Comparison of ENCODE assay signal across 1 cellular context in the genomic region with DNA sequence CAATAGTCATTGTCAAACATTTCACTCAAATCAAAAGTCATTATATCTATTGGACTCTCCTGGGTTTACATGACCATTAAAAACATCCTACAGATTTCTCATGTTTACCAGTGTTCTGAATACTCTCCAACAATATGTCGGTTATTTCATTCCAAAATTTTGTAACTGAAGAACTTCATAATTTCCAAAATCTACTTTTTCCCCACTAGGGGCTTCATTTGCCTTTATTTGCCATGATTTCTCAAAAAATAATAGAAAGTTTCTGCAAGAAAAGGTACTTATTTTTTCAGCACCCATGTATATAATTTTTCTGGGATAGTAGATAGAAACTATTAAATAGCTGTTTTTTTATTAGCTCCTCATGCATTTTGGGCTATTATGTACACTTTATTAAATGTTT.
TF ChIP-seq lines count a peak whose summit lies in the region.

No MANE protein-coding gene starts in this region.

TF ChIP-seq in HCT116, 20 proteins besides CTCF, POLR2A, EP300 and RAD21 (continued from another document):
- no peak for TF ChIP-seq REST (IDR thresholded peaks at IDR 0.05; ENCODE audit: low read depth)
- TF ChIP-seq SP1 (IDR thresholded peaks at IDR 0.05; ENCODE audit: low read depth): no peak
- no peak for TF ChIP-seq ZFX (IDR thresholded peaks at IDR 0.05)
